ENCODE assay signal across 1 cellular context in the genomic region with DNA sequence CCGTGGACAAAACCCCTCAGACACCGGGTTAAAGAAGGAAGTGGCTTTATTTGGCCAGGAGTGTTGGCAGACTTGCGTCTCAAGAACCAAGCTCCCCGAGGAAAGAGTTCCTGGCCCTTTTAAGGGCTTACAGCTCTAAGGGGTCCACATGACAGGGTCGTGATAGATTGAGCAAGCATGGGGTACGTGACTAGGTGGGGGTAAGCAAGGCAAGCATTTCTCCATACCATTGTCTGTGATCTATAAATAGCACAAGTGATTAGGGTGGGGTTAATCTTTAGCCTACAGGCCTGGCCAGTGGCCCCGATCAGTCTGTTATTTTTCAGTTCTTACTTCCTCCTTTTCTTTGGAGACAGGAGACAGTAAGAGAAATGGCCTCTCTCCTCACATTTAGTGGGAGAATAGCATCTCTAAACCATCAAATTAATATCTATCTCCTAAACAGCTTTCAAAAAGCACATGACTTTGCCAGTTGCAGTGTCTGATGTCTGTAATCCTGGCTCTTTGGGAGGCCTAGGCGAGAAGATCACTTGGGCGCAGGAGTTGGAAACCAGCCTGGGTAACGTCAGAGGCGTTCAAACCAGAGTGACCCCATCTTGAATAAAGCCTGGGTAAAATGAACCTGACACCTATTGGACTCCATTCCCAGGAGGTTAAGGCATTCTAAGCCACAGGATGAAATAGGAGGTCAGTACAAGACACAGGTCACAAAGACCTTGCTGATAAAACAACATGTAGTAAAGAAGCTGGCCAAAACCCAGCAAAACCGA.
TF ChIP-seq lines count a peak whose summit lies in the region.

No MANE protein-coding gene starts in this region.

TF ChIP-seq in K562, 482 proteins besides CTCF, POLR2A, EP300 and RAD21 (continued from another document):
- TF ChIP-seq TEAD1 (CRISPR knock-in tag; IDR thresholded peaks at IDR 0.05): 0 out of 4 replicates have a peak, but pooled peaks of 1 of the 2 experiments have one; percentile 38
- TF ChIP-seq MEF2D (tag; conservative IDR thresholded peaks at IDR 0.05; ENCODE audit: low read depth): peak; percentile 56; the same call in 1 of the 2 replicates
- TF ChIP-seq PTTG1 (tag; IDR thresholded peaks at IDR 0.05; ENCODE audit: low read depth): peak; percentile 62
- TF ChIP-seq MEF2A (IDR thresholded peaks at IDR 0.05; ENCODE audit: control insufficient read depth, low read depth, low read length): peak; percentile 55; the same call in 1 of the 2 replicates
- TF ChIP-seq TCF3 (CRISPR knock-in tag; IDR thresholded peaks at IDR 0.05): peak; percentile 53; the same call in 1 of the 2 replicates
- no peak for TF ChIP-seq GATAD2B (IDR thresholded peaks at IDR 0.05; ENCODE audit: borderline replicate concordance)
- TF ChIP-seq SMAD4 (CRISPR knock-in tag; conservative IDR thresholded peaks at IDR 0.05): peak; percentile 64
- TF ChIP-seq, protein P1, sequence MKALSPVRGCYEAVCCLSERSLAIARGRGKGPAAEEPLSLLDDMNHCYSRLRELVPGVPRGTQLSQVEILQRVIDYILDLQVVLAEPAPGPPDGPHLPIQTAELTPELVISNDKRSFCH (CRISPR knock-in tag; IDR thresholded peaks at IDR 0.05): no peak
- TF ChIP-seq, protein P1 (tag; IDR thresholded peaks at IDR 0.05): peak; percentile 91
- TF ChIP-seq, protein P2, sequence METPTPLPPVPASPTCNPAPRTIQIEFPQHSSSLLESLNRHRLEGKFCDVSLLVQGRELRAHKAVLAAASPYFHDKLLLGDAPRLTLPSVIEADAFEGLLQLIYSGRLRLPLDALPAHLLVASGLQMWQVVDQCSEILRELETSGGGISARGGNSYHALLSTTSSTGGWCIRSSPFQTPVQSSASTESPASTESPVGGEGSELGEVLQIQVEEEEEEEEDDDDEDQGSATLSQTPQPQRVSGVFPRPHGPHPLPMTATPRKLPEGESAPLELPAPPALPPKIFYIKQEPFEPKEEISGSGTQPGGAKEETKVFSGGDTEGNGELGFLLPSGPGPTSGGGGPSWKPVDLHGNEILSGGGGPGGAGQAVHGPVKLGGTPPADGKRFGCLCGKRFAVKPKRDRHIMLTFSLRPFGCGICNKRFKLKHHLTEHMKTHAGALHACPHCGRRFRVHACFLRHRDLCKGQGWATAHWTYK (CRISPR knock-in tag; IDR thresholded peaks at IDR 0.05): peak; percentile 43; the same call in 1 of the 2 replicates
- peak; percentile 23; the same call in 1 of the 2 replicates for TF ChIP-seq TAL1 (IDR thresholded peaks at IDR 0.05)
- 0 out of 2 replicates have a peak, but pooled peaks have one; percentile 14 for TF ChIP-seq ARID1B (IDR thresholded peaks at IDR 0.05)
- TF ChIP-seq, protein P3, sequence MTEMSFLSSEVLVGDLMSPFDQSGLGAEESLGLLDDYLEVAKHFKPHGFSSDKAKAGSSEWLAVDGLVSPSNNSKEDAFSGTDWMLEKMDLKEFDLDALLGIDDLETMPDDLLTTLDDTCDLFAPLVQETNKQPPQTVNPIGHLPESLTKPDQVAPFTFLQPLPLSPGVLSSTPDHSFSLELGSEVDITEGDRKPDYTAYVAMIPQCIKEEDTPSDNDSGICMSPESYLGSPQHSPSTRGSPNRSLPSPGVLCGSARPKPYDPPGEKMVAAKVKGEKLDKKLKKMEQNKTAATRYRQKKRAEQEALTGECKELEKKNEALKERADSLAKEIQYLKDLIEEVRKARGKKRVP (CRISPR knock-in tag; IDR thresholded peaks at IDR 0.05): 0 out of 2 replicates have a peak, but pooled peaks have one; percentile 32
- TF ChIP-seq ZNF311 (CRISPR knock-in tag; IDR thresholded peaks at IDR 0.05): 0 out of 2 replicates have a peak, but pooled peaks have one; percentile 55
- peak; percentile 88 for TF ChIP-seq DMBX1 (CRISPR knock-in tag; IDR thresholded peaks at IDR 0.05; ENCODE audit: borderline replicate concordance)
- no peak for TF ChIP-seq POLR2AphosphoS5 (IDR thresholded peaks at IDR 0.05; ENCODE audit: control insufficient read depth, insufficient read depth, low read depth, low read length)
- no peak for TF ChIP-seq TAF9B (IDR thresholded peaks at IDR 0.05; ENCODE audit: partially characterized antibody)
- TF ChIP-seq ZNF778 (CRISPR knock-in tag; IDR thresholded peaks at IDR 0.05): no peak
- peak; percentile 58; the same call in 1 of the 2 replicates for TF ChIP-seq SPI1 (IDR thresholded peaks at IDR 0.05; ENCODE audit: borderline replicate concordance, low read depth, low read length)
- no peak for TF ChIP-seq TAF15 (IDR thresholded peaks at IDR 0.05; ENCODE audit: low read depth, low read length)
- no peak for TF ChIP-seq ZEB2 (IDR thresholded peaks at IDR 0.05)
- TF ChIP-seq POLR2B (IDR thresholded peaks at IDR 0.05; ENCODE audit: low read depth, partially characterized antibody): no peak
- TF ChIP-seq NR4A1 (CRISPR knock-in tag; IDR thresholded peaks at IDR 0.05): no peak
- TF ChIP-seq NR4A1 (tag; IDR thresholded peaks at IDR 0.05): peak; percentile 68; the same call in 1 of the 2 replicates
- TF ChIP-seq CBX5 (IDR thresholded peaks at IDR 0.05; ENCODE audit: borderline replicate concordance, low read depth): peak; percentile 42; the same call in 1 of the 2 replicates
- 0 out of 2 replicates have a peak, but pooled peaks have one; percentile 19 for TF ChIP-seq TCF15 (CRISPR knock-in tag; IDR thresholded peaks at IDR 0.05)
- TF ChIP-seq NFATC3 (IDR thresholded peaks at IDR 0.05): no peak
- peak; percentile 78 for TF ChIP-seq IFI16 (CRISPR knock-in tag; IDR thresholded peaks at IDR 0.05)
- TF ChIP-seq PYGO2 (tag; IDR thresholded peaks at IDR 0.05): peak; percentile 80
- peak; percentile 69 for TF ChIP-seq IRF9 (tag; IDR thresholded peaks at IDR 0.05)
- peak in 1 of 2 experiments; percentile 79; a peak in 2 of 4 replicates for TF ChIP-seq TRIM24 (IDR thresholded peaks at IDR 0.05)
- TF ChIP-seq ZNF398 (CRISPR knock-in tag; IDR thresholded peaks at IDR 0.05): 0 out of 2 replicates have a peak, but pooled peaks have one; percentile 43
- 0 out of 2 replicates have a peak, but pooled peaks have one; percentile 45 for TF ChIP-seq ERF (CRISPR knock-in tag; IDR thresholded peaks at IDR 0.05)
- 0 out of 2 replicates have a peak, but pooled peaks have one; percentile 14 for TF ChIP-seq ZNF507 (tag; conservative IDR thresholded peaks at IDR 0.05)
- TF ChIP-seq MED1 (CRISPR knock-in tag; IDR thresholded peaks at IDR 0.05; ENCODE audit: borderline replicate concordance): no peak
- peak; percentile 72; the same call in 1 of the 2 replicates for TF ChIP-seq ZNF140 (CRISPR knock-in tag; IDR thresholded peaks at IDR 0.05)
- TF ChIP-seq DDX20 (tag; IDR thresholded peaks at IDR 0.05; ENCODE audit: low read depth): no peak
- 0 out of 2 replicates have a peak, but pooled peaks have one; percentile 37 for TF ChIP-seq TRIM28 (IDR thresholded peaks at IDR 0.05)
- peak; percentile 75; the same call in 1 of the 2 replicates for TF ChIP-seq ZNF583 (CRISPR knock-in tag; IDR thresholded peaks at IDR 0.05)
- TF ChIP-seq, protein P4, sequence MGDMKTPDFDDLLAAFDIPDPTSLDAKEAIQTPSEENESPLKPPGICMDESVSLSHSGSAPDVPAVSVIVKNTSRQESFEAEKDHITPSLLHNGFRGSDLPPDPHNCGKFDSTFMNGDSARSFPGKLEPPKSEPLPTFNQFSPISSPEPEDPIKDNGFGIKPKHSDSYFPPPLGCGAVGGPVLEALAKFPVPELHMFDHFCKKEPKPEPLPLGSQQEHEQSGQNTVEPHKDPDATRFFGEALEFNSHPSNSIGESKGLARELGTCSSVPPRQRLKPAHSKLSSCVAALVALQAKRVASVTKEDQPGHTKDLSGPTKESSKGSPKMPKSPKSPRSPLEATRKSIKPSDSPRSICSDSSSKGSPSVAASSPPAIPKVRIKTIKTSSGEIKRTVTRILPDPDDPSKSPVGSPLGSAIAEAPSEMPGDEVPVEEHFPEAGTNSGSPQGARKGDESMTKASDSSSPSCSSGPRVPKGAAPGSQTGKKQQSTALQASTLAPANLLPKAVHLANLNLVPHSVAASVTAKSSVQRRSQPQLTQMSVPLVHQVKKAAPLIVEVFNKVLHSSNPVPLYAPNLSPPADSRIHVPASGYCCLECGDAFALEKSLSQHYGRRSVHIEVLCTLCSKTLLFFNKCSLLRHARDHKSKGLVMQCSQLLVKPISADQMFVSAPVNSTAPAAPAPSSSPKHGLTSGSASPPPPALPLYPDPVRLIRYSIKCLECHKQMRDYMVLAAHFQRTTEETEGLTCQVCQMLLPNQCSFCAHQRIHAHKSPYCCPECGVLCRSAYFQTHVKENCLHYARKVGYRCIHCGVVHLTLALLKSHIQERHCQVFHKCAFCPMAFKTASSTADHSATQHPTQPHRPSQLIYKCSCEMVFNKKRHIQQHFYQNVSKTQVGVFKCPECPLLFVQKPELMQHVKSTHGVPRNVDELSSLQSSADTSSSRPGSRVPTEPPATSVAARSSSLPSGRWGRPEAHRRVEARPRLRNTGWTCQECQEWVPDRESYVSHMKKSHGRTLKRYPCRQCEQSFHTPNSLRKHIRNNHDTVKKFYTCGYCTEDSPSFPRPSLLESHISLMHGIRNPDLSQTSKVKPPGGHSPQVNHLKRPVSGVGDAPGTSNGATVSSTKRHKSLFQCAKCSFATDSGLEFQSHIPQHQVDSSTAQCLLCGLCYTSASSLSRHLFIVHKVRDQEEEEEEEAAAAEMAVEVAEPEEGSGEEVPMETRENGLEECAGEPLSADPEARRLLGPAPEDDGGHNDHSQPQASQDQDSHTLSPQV (IDR thresholded peaks at IDR 0.05): peak; percentile 80
- TF ChIP-seq ZBTB8A (IDR thresholded peaks at IDR 0.05; ENCODE audit: partially characterized antibody): no peak
- TF ChIP-seq ZNF740 (CRISPR knock-in tag; IDR thresholded peaks at IDR 0.05): no peak
- TF ChIP-seq ZNF740 (tag; IDR thresholded peaks at IDR 0.05): no peak
- TF ChIP-seq FIP1L1 (IDR thresholded peaks at IDR 0.05; ENCODE audit: low read depth, low read length, poor library complexity, severe bottlenecking): no peak
- TF ChIP-seq TCF7L2 (IDR thresholded peaks at IDR 0.05; ENCODE audit: low read depth, low read length): no peak
- TF ChIP-seq CBX1 (IDR thresholded peaks at IDR 0.05; ENCODE audit: low read depth): peak; percentile 45; the same call in 1 of the 2 replicates
- TF ChIP-seq, protein P5, sequence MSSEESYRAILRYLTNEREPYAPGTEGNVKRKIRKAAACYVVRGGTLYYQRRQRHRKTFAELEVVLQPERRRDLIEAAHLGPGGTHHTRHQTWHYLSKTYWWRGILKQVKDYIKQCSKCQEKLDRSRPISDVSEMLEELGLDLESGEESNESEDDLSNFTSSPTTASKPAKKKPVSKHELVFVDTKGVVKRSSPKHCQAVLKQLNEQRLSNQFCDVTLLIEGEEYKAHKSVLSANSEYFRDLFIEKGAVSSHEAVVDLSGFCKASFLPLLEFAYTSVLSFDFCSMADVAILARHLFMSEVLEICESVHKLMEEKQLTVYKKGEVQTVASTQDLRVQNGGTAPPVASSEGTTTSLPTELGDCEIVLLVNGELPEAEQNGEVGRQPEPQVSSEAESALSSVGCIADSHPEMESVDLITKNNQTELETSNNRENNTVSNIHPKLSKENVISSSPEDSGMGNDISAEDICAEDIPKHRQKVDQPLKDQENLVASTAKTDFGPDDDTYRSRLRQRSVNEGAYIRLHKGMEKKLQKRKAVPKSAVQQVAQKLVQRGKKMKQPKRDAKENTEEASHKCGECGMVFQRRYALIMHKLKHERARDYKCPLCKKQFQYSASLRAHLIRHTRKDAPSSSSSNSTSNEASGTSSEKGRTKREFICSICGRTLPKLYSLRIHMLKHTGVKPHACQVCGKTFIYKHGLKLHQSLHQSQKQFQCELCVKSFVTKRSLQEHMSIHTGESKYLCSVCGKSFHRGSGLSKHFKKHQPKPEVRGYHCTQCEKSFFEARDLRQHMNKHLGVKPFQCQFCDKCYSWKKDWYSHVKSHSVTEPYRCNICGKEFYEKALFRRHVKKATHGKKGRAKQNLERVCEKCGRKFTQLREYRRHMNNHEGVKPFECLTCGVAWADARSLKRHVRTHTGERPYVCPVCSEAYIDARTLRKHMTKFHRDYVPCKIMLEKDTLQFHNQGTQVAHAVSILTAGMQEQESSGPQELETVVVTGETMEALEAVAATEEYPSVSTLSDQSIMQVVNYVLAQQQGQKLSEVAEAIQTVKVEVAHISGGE (CRISPR knock-in tag; IDR thresholded peaks at IDR 0.05): peak in 1 of 3 experiments; percentile 32; a peak in 1 of 6 replicates
- peak; percentile 36; the same call in 1 of the 2 replicates for TF ChIP-seq CXXC5 (CRISPR knock-in tag; IDR thresholded peaks at IDR 0.05)
